ENCODE assay signal across 1 cellular context in the genomic region with DNA sequence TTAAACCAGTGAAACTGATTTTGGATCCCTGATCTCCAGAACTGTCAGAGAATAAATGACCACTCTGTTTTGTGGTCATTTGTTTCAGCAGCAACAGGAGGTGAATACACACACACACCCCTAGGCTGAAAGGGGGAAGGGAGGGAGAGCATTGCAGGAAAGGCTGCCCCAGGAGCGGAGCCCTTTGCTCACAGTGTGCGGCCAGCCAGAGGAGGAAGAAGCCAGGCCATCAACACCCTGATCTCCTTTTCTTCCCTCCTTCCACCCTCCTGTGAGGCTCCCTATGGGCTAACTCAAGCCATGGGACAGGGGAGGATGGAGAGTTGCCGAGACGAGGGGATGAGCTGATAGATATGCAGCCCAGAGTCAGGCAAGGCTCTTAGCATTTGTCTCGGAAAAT.
TF ChIP-seq lines count a peak whose summit lies in the region.

No MANE protein-coding gene starts in this region.

TF ChIP-seq in WTC11, 78 proteins besides CTCF, POLR2A, EP300 and RAD21 (continued from another document):
- TF ChIP-seq, protein P1, sequence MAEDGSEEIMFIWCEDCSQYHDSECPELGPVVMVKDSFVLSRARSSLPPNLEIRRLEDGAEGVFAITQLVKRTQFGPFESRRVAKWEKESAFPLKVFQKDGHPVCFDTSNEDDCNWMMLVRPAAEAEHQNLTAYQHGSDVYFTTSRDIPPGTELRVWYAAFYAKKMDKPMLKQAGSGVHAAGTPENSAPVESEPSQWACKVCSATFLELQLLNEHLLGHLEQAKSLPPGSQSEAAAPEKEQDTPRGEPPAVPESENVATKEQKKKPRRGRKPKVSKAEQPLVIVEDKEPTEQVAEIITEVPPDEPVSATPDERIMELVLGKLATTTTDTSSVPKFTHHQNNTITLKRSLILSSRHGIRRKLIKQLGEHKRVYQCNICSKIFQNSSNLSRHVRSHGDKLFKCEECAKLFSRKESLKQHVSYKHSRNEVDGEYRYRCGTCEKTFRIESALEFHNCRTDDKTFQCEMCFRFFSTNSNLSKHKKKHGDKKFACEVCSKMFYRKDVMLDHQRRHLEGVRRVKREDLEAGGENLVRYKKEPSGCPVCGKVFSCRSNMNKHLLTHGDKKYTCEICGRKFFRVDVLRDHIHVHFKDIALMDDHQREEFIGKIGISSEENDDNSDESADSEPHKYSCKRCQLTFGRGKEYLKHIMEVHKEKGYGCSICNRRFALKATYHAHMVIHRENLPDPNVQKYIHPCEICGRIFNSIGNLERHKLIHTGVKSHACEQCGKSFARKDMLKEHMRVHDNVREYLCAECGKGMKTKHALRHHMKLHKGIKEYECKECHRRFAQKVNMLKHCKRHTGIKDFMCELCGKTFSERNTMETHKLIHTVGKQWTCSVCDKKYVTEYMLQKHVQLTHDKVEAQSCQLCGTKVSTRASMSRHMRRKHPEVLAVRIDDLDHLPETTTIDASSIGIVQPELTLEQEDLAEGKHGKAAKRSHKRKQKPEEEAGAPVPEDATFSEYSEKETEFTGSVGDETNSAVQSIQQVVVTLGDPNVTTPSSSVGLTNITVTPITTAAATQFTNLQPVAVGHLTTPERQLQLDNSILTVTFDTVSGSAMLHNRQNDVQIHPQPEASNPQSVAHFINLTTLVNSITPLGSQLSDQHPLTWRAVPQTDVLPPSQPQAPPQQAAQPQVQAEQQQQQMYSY (CRISPR knock-in tag; IDR thresholded peaks at IDR 0.05) = peak; percentile 34; the same call in 1 of the 2 replicates
- no peak for TF ChIP-seq ZNF219 (CRISPR knock-in tag; IDR thresholded peaks at IDR 0.05; ENCODE audit: borderline replicate concordance)
- TF ChIP-seq ZBTB21 (CRISPR knock-in tag; IDR thresholded peaks at IDR 0.05; ENCODE audit: borderline replicate concordance) = no peak
